1 cellular context compared by ENCODE assay signal in genomic region chr16:30895592-30896202, GRCh38.
TF ChIP-seq lines count a peak whose summit lies in the region.

No MANE protein-coding gene starts in this region.

TF ChIP-seq in HepG2, 621 proteins besides CTCF, POLR2A, EP300 and RAD21 (continued from another document):
- TF ChIP-seq TFE3 (CRISPR knock-in tag; IDR thresholded peaks at IDR 0.05), result no peak
- TF ChIP-seq NFE2L1 (CRISPR knock-in tag; IDR thresholded peaks at IDR 0.05; ENCODE audit: borderline replicate concordance), result no peak
- TF ChIP-seq RELA (CRISPR knock-in tag; IDR thresholded peaks at IDR 0.05), result no peak
- TF ChIP-seq ZNF138 (CRISPR knock-in tag; IDR thresholded peaks at IDR 0.05; ENCODE audit: low read depth), result no peak
- no peak for TF ChIP-seq ZNF883 (CRISPR knock-in tag; IDR thresholded peaks at IDR 0.05; ENCODE audit: not compliant biosample characterization)
- TF ChIP-seq SPEN (CRISPR knock-in tag; IDR thresholded peaks at IDR 0.05; ENCODE audit: low read depth), result peak; percentile 15; the same call in 1 of the 2 replicates
- no peak for TF ChIP-seq RBFOX2 (IDR thresholded peaks at IDR 0.05; ENCODE audit: low read depth, low read length)
- TF ChIP-seq, protein P1, sequence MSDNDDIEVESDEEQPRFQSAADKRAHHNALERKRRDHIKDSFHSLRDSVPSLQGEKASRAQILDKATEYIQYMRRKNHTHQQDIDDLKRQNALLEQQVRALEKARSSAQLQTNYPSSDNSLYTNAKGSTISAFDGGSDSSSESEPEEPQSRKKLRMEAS (IDR thresholded peaks at IDR 0.05), result no peak
- no peak for TF ChIP-seq IKZF4 (CRISPR knock-in tag; IDR thresholded peaks at IDR 0.05; ENCODE audit: borderline replicate concordance, low read depth, not compliant biosample characterization)
- no peak for TF ChIP-seq ZNF432 (CRISPR knock-in tag; IDR thresholded peaks at IDR 0.05; ENCODE audit: borderline replicate concordance)
- no peak for TF ChIP-seq AGO2 (optimal IDR thresholded peaks at IDR 0.05; ENCODE audit: low read depth, low read length)
- TF ChIP-seq MYNN (CRISPR knock-in tag; IDR thresholded peaks at IDR 0.05; ENCODE audit: low read depth), result no peak
- no peak for TF ChIP-seq HIC2 (CRISPR knock-in tag; IDR thresholded peaks at IDR 0.05; ENCODE audit: low read depth)
- TF ChIP-seq, protein P2, sequence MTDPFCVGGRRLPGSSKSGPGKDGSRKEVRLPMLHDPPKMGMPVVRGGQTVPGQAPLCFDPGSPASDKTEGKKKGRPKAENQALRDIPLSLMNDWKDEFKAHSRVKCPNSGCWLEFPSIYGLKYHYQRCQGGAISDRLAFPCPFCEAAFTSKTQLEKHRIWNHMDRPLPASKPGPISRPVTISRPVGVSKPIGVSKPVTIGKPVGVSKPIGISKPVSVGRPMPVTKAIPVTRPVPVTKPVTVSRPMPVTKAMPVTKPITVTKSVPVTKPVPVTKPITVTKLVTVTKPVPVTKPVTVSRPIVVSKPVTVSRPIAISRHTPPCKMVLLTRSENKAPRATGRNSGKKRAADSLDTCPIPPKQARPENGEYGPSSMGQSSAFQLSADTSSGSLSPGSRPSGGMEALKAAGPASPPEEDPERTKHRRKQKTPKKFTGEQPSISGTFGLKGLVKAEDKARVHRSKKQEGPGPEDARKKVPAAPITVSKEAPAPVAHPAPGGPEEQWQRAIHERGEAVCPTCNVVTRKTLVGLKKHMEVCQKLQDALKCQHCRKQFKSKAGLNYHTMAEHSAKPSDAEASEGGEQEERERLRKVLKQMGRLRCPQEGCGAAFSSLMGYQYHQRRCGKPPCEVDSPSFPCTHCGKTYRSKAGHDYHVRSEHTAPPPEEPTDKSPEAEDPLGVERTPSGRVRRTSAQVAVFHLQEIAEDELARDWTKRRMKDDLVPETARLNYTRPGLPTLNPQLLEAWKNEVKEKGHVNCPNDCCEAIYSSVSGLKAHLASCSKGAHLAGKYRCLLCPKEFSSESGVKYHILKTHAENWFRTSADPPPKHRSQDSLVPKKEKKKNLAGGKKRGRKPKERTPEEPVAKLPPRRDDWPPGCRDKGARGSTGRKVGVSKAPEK (CRISPR knock-in tag; IDR thresholded peaks at IDR 0.05; ENCODE audit: borderline replicate concordance), result 0 out of 2 replicates have a peak, but pooled peaks have one; percentile 81
- no peak for TF ChIP-seq GZF1 (CRISPR knock-in tag; IDR thresholded peaks at IDR 0.05)
- no peak for TF ChIP-seq ERF (CRISPR knock-in tag; IDR thresholded peaks at IDR 0.05)
- TF ChIP-seq GTF3A (CRISPR knock-in tag; conservative IDR thresholded peaks at IDR 0.05), result no peak
- TF ChIP-seq TOE1 (CRISPR knock-in tag; IDR thresholded peaks at IDR 0.05), result no peak
- TF ChIP-seq RXRA (CRISPR knock-in tag; IDR thresholded peaks at IDR 0.05), result no peak
- no peak for TF ChIP-seq NKX3-1 (CRISPR knock-in tag; IDR thresholded peaks at IDR 0.05)
- TF ChIP-seq SNRNP70 (IDR thresholded peaks at IDR 0.05; ENCODE audit: low read depth, low read length), result no peak
- TF ChIP-seq RFX1 (IDR thresholded peaks at IDR 0.05), result no peak
- no peak for TF ChIP-seq RNF219 (CRISPR knock-in tag; IDR thresholded peaks at IDR 0.05)
- TF ChIP-seq AKAP8 (CRISPR knock-in tag; IDR thresholded peaks at IDR 0.05), result no peak
- no peak for TF ChIP-seq ZNF547 (CRISPR knock-in tag; IDR thresholded peaks at IDR 0.05)
- TF ChIP-seq DNMT3B (CRISPR knock-in tag; conservative IDR thresholded peaks at IDR 0.05), result no peak
- TF ChIP-seq SMAD3 (CRISPR knock-in tag; IDR thresholded peaks at IDR 0.05), result no peak
- TF ChIP-seq KDM5B (CRISPR knock-in tag; IDR thresholded peaks at IDR 0.05; ENCODE audit: borderline replicate concordance), result 0 out of 2 replicates have a peak, but pooled peaks have one; percentile 8
- TF ChIP-seq SALL2 (CRISPR knock-in tag; IDR thresholded peaks at IDR 0.05), result no peak
- TF ChIP-seq ZNF776 (CRISPR knock-in tag; IDR thresholded peaks at IDR 0.05), result 0 out of 2 replicates have a peak, but pooled peaks have one; percentile 20
- TF ChIP-seq KLF15 (CRISPR knock-in tag; IDR thresholded peaks at IDR 0.05; ENCODE audit: borderline replicate concordance), result no peak
- peak; percentile 90 for TF ChIP-seq ZBTB38 (CRISPR knock-in tag; IDR thresholded peaks at IDR 0.05)
- TF ChIP-seq SP140L (CRISPR knock-in tag; IDR thresholded peaks at IDR 0.05; ENCODE audit: borderline replicate concordance), result no peak
- no peak for TF ChIP-seq LRRFIP1 (CRISPR knock-in tag; conservative IDR thresholded peaks at IDR 0.05)
- TF ChIP-seq KDM3A (CRISPR knock-in tag; IDR thresholded peaks at IDR 0.05; ENCODE audit: low read depth), result no peak
- TF ChIP-seq REPIN1 (CRISPR knock-in tag; IDR thresholded peaks at IDR 0.05; ENCODE audit: borderline replicate concordance, low read depth), result no peak
- no peak for TF ChIP-seq GATA4 (IDR thresholded peaks at IDR 0.05; ENCODE audit: borderline replicate concordance, low read depth)
- TF ChIP-seq, protein P3, sequence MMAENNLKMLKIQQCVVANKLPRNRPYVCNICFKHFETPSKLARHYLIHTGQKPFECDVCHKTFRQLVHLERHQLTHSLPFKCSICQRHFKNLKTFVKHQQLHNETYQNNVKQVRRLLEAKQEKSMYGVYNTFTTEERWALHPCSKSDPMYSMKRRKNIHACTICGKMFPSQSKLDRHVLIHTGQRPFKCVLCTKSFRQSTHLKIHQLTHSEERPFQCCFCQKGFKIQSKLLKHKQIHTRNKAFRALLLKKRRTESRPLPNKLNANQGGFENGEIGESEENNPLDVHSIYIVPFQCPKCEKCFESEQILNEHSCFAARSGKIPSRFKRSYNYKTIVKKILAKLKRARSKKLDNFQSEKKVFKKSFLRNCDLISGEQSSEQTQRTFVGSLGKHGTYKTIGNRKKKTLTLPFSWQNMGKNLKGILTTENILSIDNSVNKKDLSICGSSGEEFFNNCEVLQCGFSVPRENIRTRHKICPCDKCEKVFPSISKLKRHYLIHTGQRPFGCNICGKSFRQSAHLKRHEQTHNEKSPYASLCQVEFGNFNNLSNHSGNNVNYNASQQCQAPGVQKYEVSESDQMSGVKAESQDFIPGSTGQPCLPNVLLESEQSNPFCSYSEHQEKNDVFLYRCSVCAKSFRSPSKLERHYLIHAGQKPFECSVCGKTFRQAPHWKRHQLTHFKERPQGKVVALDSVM (CRISPR knock-in tag; IDR thresholded peaks at IDR 0.05), result no peak
- no peak for TF ChIP-seq JDP2 (CRISPR knock-in tag; IDR thresholded peaks at IDR 0.05; ENCODE audit: borderline replicate concordance)
- no peak for TF ChIP-seq FOXP1 (IDR thresholded peaks at IDR 0.05)
- TF ChIP-seq FOXP1 (CRISPR knock-in tag; IDR thresholded peaks at IDR 0.05), result no peak
- no peak for TF ChIP-seq CCAR2 (optimal IDR thresholded peaks at IDR 0.05; ENCODE audit: low read depth, low read length)
- no peak for TF ChIP-seq FOXA3 (CRISPR knock-in tag; IDR thresholded peaks at IDR 0.05)
- TF ChIP-seq PPARG (CRISPR knock-in tag; conservative IDR thresholded peaks at IDR 0.05), result no peak
- no peak for TF ChIP-seq ZNF224 (CRISPR knock-in tag; IDR thresholded peaks at IDR 0.05)
- no peak for TF ChIP-seq ZNF879 (CRISPR knock-in tag; IDR thresholded peaks at IDR 0.05)
- TF ChIP-seq ZBTB7B (CRISPR knock-in tag; IDR thresholded peaks at IDR 0.05), result no peak
- no peak for TF ChIP-seq MAFG (CRISPR knock-in tag; IDR thresholded peaks at IDR 0.05)
- no peak for TF ChIP-seq HDAC2 (CRISPR knock-in tag; IDR thresholded peaks at IDR 0.05)
